Comparison of ENCODE assay signal across 12 cellular contexts in genomic region chr14:53458368-53458814, GRCh38.
DNase-seq lines count a peak whose midpoint lies in the region; TF ChIP-seq lines count a peak whose summit lies in the region.
"Had no signal": no experiment of that assay in that cellular context is flagged by ENCODE, and none has a peak within 500 bp of the region (broad histone marks: within the 10 kb centered on the region; RNA-seq: fewer than 3 reads in every experiment).

No MANE protein-coding gene starts in this region.

- peaks cover 6% of the 10 kb centered on the region for H3K4me1 Mint-ChIP-seq in neural progenitor cell
- H3K4me1 Mint-ChIP-seq in activated CD4-positive, alpha-beta T cell treated with anti-CD3 and anti-CD28 coated beads, Interleukin-2, amount 10 ng/mL, durations not matched to agents 24 days and 14 days = no peaks in the 10 kb centered on the region

- H3K9me3 Mint-ChIP-seq in neural progenitor cell = no peaks in the 10 kb centered on the region
- H3K9me3 Mint-ChIP-seq in activated CD4-positive, alpha-beta T cell treated with anti-CD3 and anti-CD28 coated beads, Interleukin-2, amount 10 ng/mL, durations not matched to agents 24 days and 14 days = no peaks in the 10 kb centered on the region

- H3K79me2 ChIP-seq in PC-9 (ENCODE audit: low read depth) = no peaks in the 10 kb centered on the region
- H3K79me2 ChIP-seq in neural progenitor cell (ENCODE audit: low read depth) = no peaks in the 10 kb centered on the region

- H3K27ac ChIP-seq in PC-9 (peak overlapping the region; percentile 43), neural progenitor cell (no peak overlapping the region)

- H3K4me1 ChIP-seq in PC-9 (replicated peaks; ENCODE audit: insufficient read depth) (peaks cover 18% of the 10 kb centered on the region), neural progenitor cell (peaks cover 6% of the 10 kb centered on the region)
- H3K4me1 ChIP-seq: HAP-1 had no signal

- no peak overlapping the region for H3K9ac ChIP-seq in neural progenitor cell

- H3K4me3 ChIP-seq in PC-9 = no peak overlapping the region
- H3K4me3 ChIP-seq in epithelial cell of esophagus (ENCODE audit: low read length) = no peak overlapping the region
- H3K4me3 ChIP-seq in neural progenitor cell = no peak overlapping the region
- H3K4me3 ChIP-seq: HAP-1 had no signal

- no peak overlapping the region for H2AFZ ChIP-seq in PC-9
- no peak overlapping the region for H2AFZ ChIP-seq in neural progenitor cell (replicated peaks)

- intact Hi-C loops in PC-9 (cut with micrococcal nuclease; ENCODE audit: unreplicated experiment) = loop anchor here (1.0 to 10.0 kb wide), 5 partner anchors 385 to 796 kb away; no protein-coding TSS in a partner anchor
- intact Hi-C loops in activated CD4-positive, alpha-beta T cell treated with anti-CD3 and anti-CD28 coated beads, Interleukin-2, amount 10 ng/mL, durations not matched to agents 24 days and 14 days (cut with micrococcal nuclease) = no loop called here

- H3K36me3 Mint-ChIP-seq in neural progenitor cell = no peaks in the 10 kb centered on the region
- H3K36me3 Mint-ChIP-seq in activated CD4-positive, alpha-beta T cell treated with anti-CD3 and anti-CD28 coated beads, Interleukin-2, amount 10 ng/mL, durations not matched to agents 24 days and 14 days (ENCODE audit: low read depth) = no peaks in the 10 kb centered on the region
- H3K36me3 Mint-ChIP-seq: activated naive CD8-positive, alpha-beta T cell had no signal

- no TSS peak for BruUV-seq in PC-9 (replicated peaks; lab: Mats Ljungman, UMichigan)

- DNase-seq in DMS79 treated with DMSO at 0.1 percent for 48 hours (lab: John Stamatoyannopoulos, UW) = peak; percentile 54
- DNase-seq in PC-9 = peak; percentile 54 to 91
- peak; percentile 57 for DNase-seq in epithelial cell of esophagus (ENCODE audit: low read depth)
- DNase-seq in neural progenitor cell (ENCODE audit: low spot score) = peak; percentile 4
- no peak for DNase-seq in NCI-H69 (lab: John Stamatoyannopoulos, UW)
- no peak for DNase-seq in NCI-H2029 (lab: John Stamatoyannopoulos, UW)
- DNase-seq in activated CD4-positive, alpha-beta T cell treated with anti-CD3 and anti-CD28 coated beads, Interleukin-2, amount 10 ng/mL, durations not matched to agents 24 days and 14 days = no peak
- DNase-seq in activated CD8-positive, alpha-beta memory T cell treated with anti-CD3 and anti-CD28 coated beads, Interleukin-2, amount 50 U/mL, for 4 hours = no peak
- DNase-seq: activated CD4-positive, alpha-beta T cell treated with anti-CD3 and anti-CD28 coated beads, Interleukin-2, amount 50 U/mL, for 4 hours; RPMI8226 had no signal

- peaks cover 2% of the 10 kb centered on the region for H3K27me3 Mint-ChIP-seq in neural progenitor cell (ENCODE audit: insufficient read depth, low read depth)
- H3K27me3 Mint-ChIP-seq in activated CD4-positive, alpha-beta T cell treated with anti-CD3 and anti-CD28 coated beads, Interleukin-2, amount 10 ng/mL, durations not matched to agents 24 days and 14 days = peaks cover 4% of the 10 kb centered on the region

- H3K4me2 ChIP-seq in PC-9 (peak overlapping the region; percentile 44; the same call in 1 of the 2 replicates), neural progenitor cell (no peak overlapping the region)

- TF ChIP-seq CTCF in PC-9 (conservative IDR thresholded peaks at IDR 0.05) = no peak
- no peak for TF ChIP-seq CTCF in epithelial cell of esophagus (IDR thresholded peaks at IDR 0.05; ENCODE audit: insufficient read depth, low read depth, low read length, missing control alignments)
- no peak for TF ChIP-seq CTCF in neural progenitor cell (IDR thresholded peaks at IDR 0.05)

- H3K36me3 ChIP-seq in PC-9 (ENCODE audit: low read depth) (no peaks in the 10 kb centered on the region), neural progenitor cell (no peaks in the 10 kb centered on the region)
- H3K36me3 ChIP-seq: HAP-1 had no signal

- H3K27me3 ChIP-seq in PC-9 (ENCODE audit: insufficient read depth, low read depth) (no peaks in the 10 kb centered on the region), neural progenitor cell (no peaks in the 10 kb centered on the region)

- H3K9me3 ChIP-seq in PC-9 (ENCODE audit: insufficient read depth, low read depth) (no peaks in the 10 kb centered on the region), neural progenitor cell (ENCODE audit: low read depth) (no peaks in the 10 kb centered on the region)
- H3K9me3 ChIP-seq: HAP-1 had no signal

- no peak overlapping the region for H3K4me3 Mint-ChIP-seq in neural progenitor cell
- H3K4me3 Mint-ChIP-seq in activated CD4-positive, alpha-beta T cell treated with anti-CD3 and anti-CD28 coated beads, Interleukin-2, amount 10 ng/mL, durations not matched to agents 24 days and 14 days = no peak overlapping the region
- H3K4me3 Mint-ChIP-seq: activated naive CD8-positive, alpha-beta T cell had no signal

- peaks cover 23% of the 10 kb centered on the region for H3F3A ChIP-seq in PC-9 (ENCODE audit: insufficient read depth, low read depth)
- H3F3A ChIP-seq in neural progenitor cell (ENCODE audit: low read depth) = no peaks in the 10 kb centered on the region

- H3K27ac Mint-ChIP-seq in neural progenitor cell = no peak overlapping the region
- H3K27ac Mint-ChIP-seq in activated CD4-positive, alpha-beta T cell treated with anti-CD3 and anti-CD28 coated beads, Interleukin-2, amount 10 ng/mL, durations not matched to agents 24 days and 14 days = no peak overlapping the region
- H3K27ac Mint-ChIP-seq: activated naive CD8-positive, alpha-beta T cell had no signal

- CTCF ChIA-PET in PC-9 (lab: Charles Lee) = interaction anchor here (0.5 to 0.8 kb wide), 4 partner anchors 18 to 717 kb away, joined by 3 to 5 read pairs (median 3); no protein-coding TSS in a partner anchor

- no peaks in the 10 kb centered on the region for H3K9me2 ChIP-seq in PC-9 (ENCODE audit: insufficient read depth)

- H4K20me1 ChIP-seq in PC-9 (ENCODE audit: insufficient read depth) (no peaks in the 10 kb centered on the region), neural progenitor cell (ENCODE audit: low read depth) (no peaks in the 10 kb centered on the region)

- POLR2A ChIA-PET in PC-9 (lab: Charles Lee; ENCODE audit: unreplicated experiment) = interaction anchor here (0.6 to 0.8 kb wide), 4 partner anchors 471 to 1620 kb away, joined by 3 to 7 read pairs (median 6); no protein-coding TSS in a partner anchor

Comparison
In these comparisons a context has a peak if more than half of its experiments do, and no peak if none do; other contexts are left out.
1. DNase-seq: peak in DMS79 treated with DMSO at 0.1 percent for 48 hours (single experiment), PC-9 (2 of 2), epithelial cell of esophagus (single experiment) and neural progenitor cell (single experiment); none in NCI-H69 (single experiment), NCI-H2029 (single experiment), activated CD4-positive, alpha-beta T cell treated with anti-CD3 and anti-CD28 coated beads, Interleukin-2, amount 10 ng/mL, durations not matched to agents 24 days and 14 days (single experiment) and activated CD8-positive, alpha-beta memory T cell treated with anti-CD3 and anti-CD28 coated beads, Interleukin-2, amount 50 U/mL, for 4 hours (single experiment).